Comparison of ENCODE assay signal across 8 cellular contexts in genomic region chr4:53321151-53321987, GRCh38. TPM values are rescaled to one million over a fixed set of nuclear protein-coding genes. Genes with fewer than 3 reads are reported as not detected.
DNase-seq lines count a peak whose midpoint lies in the region; ATAC-seq, FAIRE-seq and TF ChIP-seq lines count a peak whose summit lies in the region.

No MANE protein-coding gene starts in this region.

- no peak for ATAC-seq in K562
- ATAC-seq in left lung: peak; percentile 39
- ATAC-seq in HG03460 (IDR thresholded peaks at IDR 0.05; ENCODE audit: unreplicated experiment): no peak

- no peak for TF ChIP-seq POLR2A in K562 (conservative IDR thresholded peaks at IDR 0.05)

- FAIRE-seq in K562 (lab: Jason Lieb, UNC): no peak

- no peak overlapping the region for H3K27ac Mint-ChIP-seq in activated CD4-positive, alpha-beta T cell treated with anti-CD3 and anti-CD28 coated beads, Interleukin-2, amount 10 ng/mL, durations not matched to agents 24 days and 14 days
- no peak overlapping the region for H3K27ac Mint-ChIP-seq in progenitor cell of endocrine pancreas

- peaks cover 6% of the 10 kb centered on the region for H3K36me3 Mint-ChIP-seq in activated CD4-positive, alpha-beta T cell treated with anti-CD3 and anti-CD28 coated beads, Interleukin-2, amount 10 ng/mL, durations not matched to agents 24 days and 14 days (ENCODE audit: low read depth)
- no peaks in the 10 kb centered on the region for H3K36me3 Mint-ChIP-seq in progenitor cell of endocrine pancreas (ENCODE audit: insufficient read depth)

- 65% methylated on average over 3 of the region's 3 CpGs for WGBS in K562 (ENCODE audit: insufficient coverage, low coverage, missing lambda C conversion rate)

- no peak overlapping the region for H3K27ac ChIP-seq in K562 (ENCODE audit: extremely low read depth, low read depth, low read length)
- H3K27ac ChIP-seq in left lung: peak overlapping the region; percentile 20 to 65

- intact Hi-C loops in K562 (cut with micrococcal nuclease): no loop called here
- intact Hi-C loops in left lung (cut with DNase I): no loop called here
- intact Hi-C loops in posterior cingulate gyrus (cut with DNase I): no loop called here
- intact Hi-C loops in activated CD4-positive, alpha-beta T cell treated with anti-CD3 and anti-CD28 coated beads, Interleukin-2, amount 10 ng/mL, durations not matched to agents 24 days and 14 days (cut with micrococcal nuclease): no loop called here

- H3K9me3 Mint-ChIP-seq in activated CD4-positive, alpha-beta T cell treated with anti-CD3 and anti-CD28 coated beads, Interleukin-2, amount 10 ng/mL, durations not matched to agents 24 days and 14 days: peaks cover 2% of the 10 kb centered on the region
- no peaks in the 10 kb centered on the region for H3K9me3 Mint-ChIP-seq in progenitor cell of endocrine pancreas (ENCODE audit: low read depth)

- POLR2A ChIA-PET in K562 (lab: Yijun Ruan, JAX): interaction anchor here (0.6 kb wide), 1 partner anchor 46 kb away, joined by 4 read pairs; no protein-coding TSS in a partner anchor

- H3K36me3 ChIP-seq in K562 (ENCODE audit: control insufficient read depth, insufficient read depth, low read length) (no peaks in the 10 kb centered on the region), left lung (no peaks in the 10 kb centered on the region)

- H3K9me3 ChIP-seq in K562 (replicated peaks; ENCODE audit: control insufficient read depth, insufficient read depth, low read depth, low read length) (no peaks in the 10 kb centered on the region), left lung (no peaks in the 10 kb centered on the region)

- H3K4me1 ChIP-seq in K562 (replicated peaks in 1 of 2; ENCODE audit: control insufficient read depth in 2 of 2, insufficient read depth in 2 of 2, low read length in 2 of 2) (peaks cover 0 to 7% of the 10 kb centered on the region in 2 experiments; a peak in 1 of 5 replicates), left lung (peaks cover 0 to 13% of the 10 kb centered on the region in 2 donors)

- no peaks in the 10 kb centered on the region for H4K20me1 ChIP-seq in K562 (replicated peaks; ENCODE audit: control insufficient read depth, insufficient read depth, low read length)

- H3K4me3 ChIP-seq in K562 (no peak overlapping the region), left lung (no peak overlapping the region)

- H3K4me2 ChIP-seq in K562 (ENCODE audit: insufficient read depth, low read length): no peak overlapping the region

- BruUV-seq in K562 (replicated peaks; lab: Mats Ljungman, UMichigan): no TSS peak

- no peak overlapping the region for H2AFZ ChIP-seq in K562 (ENCODE audit: low read depth, low read length)

- H3K9ac ChIP-seq in K562 (ENCODE audit: insufficient read depth in 1 of 2, low read depth in 2 of 2, low read length in 2 of 2): no peak overlapping the region

- no peak overlapping the region for H3K4me3 Mint-ChIP-seq in activated CD4-positive, alpha-beta T cell treated with anti-CD3 and anti-CD28 coated beads, Interleukin-2, amount 10 ng/mL, durations not matched to agents 24 days and 14 days
- H3K4me3 Mint-ChIP-seq in progenitor cell of endocrine pancreas (ENCODE audit: low read depth): no peak overlapping the region

- no peaks in the 10 kb centered on the region for H3K27me3 Mint-ChIP-seq in activated CD4-positive, alpha-beta T cell treated with anti-CD3 and anti-CD28 coated beads, Interleukin-2, amount 10 ng/mL, durations not matched to agents 24 days and 14 days
- no peaks in the 10 kb centered on the region for H3K27me3 Mint-ChIP-seq in progenitor cell of endocrine pancreas

- no peak for TF ChIP-seq RAD21 in K562 (CRISPR knock-in tag; conservative IDR thresholded peaks at IDR 0.05 in 1 of 2, IDR thresholded peaks at IDR 0.05 in 1 of 2)

- TF ChIP-seq CTCF in AG09319 (IDR thresholded peaks at IDR 0.05; ENCODE audit: low read depth, low read length) (no peak), K562 (IDR thresholded peaks at IDR 0.05 in 2 of 3, conservative IDR thresholded peaks at IDR 0.05 in 1 of 3; ENCODE audit: insufficient read depth in 2 of 3, low read depth in 1 of 3, low read length in 3 of 3) (no peak), left lung (IDR thresholded peaks at IDR 0.05) (no peak), progenitor cell of endocrine pancreas (IDR thresholded peaks at IDR 0.05; ENCODE audit: unreplicated experiment) (no peak)

- in situ Hi-C loops in KBM-7 (cut with MboI; ENCODE audit: low pct_unique_long_range_greater_than_20kb, low sequenced_read_pairs) (no loop called here), K562 (cut with MboI) (no loop called here)

- DNase-seq in AG09319 (ENCODE audit: extremely low read depth, low read depth) (peak; percentile 87), KBM-7 (peak; percentile 46), K562 (ENCODE audit: extremely low read depth in 1 of 4, low spot score in 3 of 4) (no peak), left lung (no peak), posterior cingulate gyrus (no peak), progenitor cell of endocrine pancreas (ENCODE audit: low spot score, unreplicated experiment) (no peak)
- no peak for DNase-seq in activated CD4-positive, alpha-beta T cell treated with anti-CD3 and anti-CD28 coated beads, Interleukin-2, amount 10 ng/mL, durations not matched to agents 24 days and 14 days

- CTCF ChIA-PET in K562 (lab: Yijun Ruan, JAX; ENCODE audit: low intra/inter-chr PET ratio): no interaction called here

- peaks cover 8% of the 10 kb centered on the region for H3K79me2 ChIP-seq in K562 (ENCODE audit: control insufficient read depth, insufficient read depth, low read length)

- no peak for TF ChIP-seq EP300 in K562 (IDR thresholded peaks at IDR 0.05; ENCODE audit: low read length)

- H3K9me1 ChIP-seq in K562 (ENCODE audit: control insufficient read depth, insufficient read depth, low read length): no peaks in the 10 kb centered on the region

- peaks cover 10% of the 10 kb centered on the region for H3K4me1 Mint-ChIP-seq in activated CD4-positive, alpha-beta T cell treated with anti-CD3 and anti-CD28 coated beads, Interleukin-2, amount 10 ng/mL, durations not matched to agents 24 days and 14 days
- peaks cover 5% of the 10 kb centered on the region for H3K4me1 Mint-ChIP-seq in progenitor cell of endocrine pancreas (ENCODE audit: low read depth)

- H3K27me3 ChIP-seq in K562 (ENCODE audit: control insufficient read depth in 2 of 2, insufficient read depth in 2 of 2, low read length in 2 of 2) (no peaks in the 10 kb centered on the region), left lung (no peaks in the 10 kb centered on the region)

TF ChIP-seq in K562, 482 proteins besides CTCF, POLR2A, EP300 and RAD21:
- TF ChIP-seq ETV1 (tag; conservative IDR thresholded peaks at IDR 0.05; ENCODE audit: low read depth) (0 out of 2 replicates have a peak, but pooled peaks have one; percentile 15), THRAP3 (IDR thresholded peaks at IDR 0.05; ENCODE audit: borderline replicate concordance) (no peak), ZNF589 (CRISPR knock-in tag; IDR thresholded peaks at IDR 0.05; ENCODE audit: low read depth) (0 out of 2 replicates have a peak, but pooled peaks have one; percentile 29)

RNA-seq across cellular contexts. Expression of gene SCFD2, which starts 44.5 kb away (rescaled TPM):
- 83.4 and 106 TPM in 2 replicates for total RNA-seq in K562 (2011; cell fraction: chromatin; rRNA removed; ENCODE audit: low replicate concordance)
- total RNA-seq in K562 (2011; cell fraction: nucleolus; rRNA removed): 65.0 and 69.3 TPM in 2 replicates
- total RNA-seq in K562 (2011; cell fraction: nucleoplasm; rRNA removed): 53.5 and 63.7 TPM in 2 replicates
- total RNA-seq in K562 (2014; rRNA removed) (30.3 and 32.6 TPM in 2 replicates), K562 (2014; rRNA removed; fragmentation: Illumina TruSeq; extraction: Trizol) (20.7 and 22.8 TPM in 2 replicates), K562 (2015; rRNA removed; fragmentation: Illumina TruSeq; extraction: Trizol) (26.2 and 29.2 TPM in 2 replicates), K562 (2021) (29.7 and 30.3 TPM in 2 replicates), left lung (10 to 100 TPM; 14.6 to 26.6 TPM), progenitor cell of endocrine pancreas (11.8 and 12.5 TPM in 2 replicates)
- polyA plus RNA-seq in K562 (2011; rRNA removed) (18.1 and 24.4 TPM in 2 replicates), K562 (2014; fragmentation: Illumina TruSeq; extraction: Trizol) (17.2 and 20.7 TPM in 2 replicates), K562 (2014; fragmentation: Nextera tagmentation; extraction: Ambion mirVana) (1 to 10 TPM; 5.7 to 7.4 TPM), K562 (2014; rRNA removed) (19.9 and 23.9 TPM in 2 replicates)
- 18.7 and 32.1 TPM in 2 replicates for polyA plus RNA-seq in K562 (2011; cell fraction: cytosol; rRNA removed)
- polyA plus RNA-seq in K562 (2011; cell fraction: nucleus; rRNA removed): 23.8 and 25.6 TPM in 2 replicates
- polyA plus RNA-seq in K562 (2012): 12.4 and 21.9 TPM in 2 replicates
- 58.2 and 59.2 TPM in 2 replicates for polyA minus RNA-seq in K562 (2011; rRNA and poly(A)+ RNA removed)
- polyA minus RNA-seq in K562 (2011; cell fraction: cytosol; rRNA and poly(A)+ RNA removed): 14.2 and 21.4 TPM in 2 replicates
- 79.8 and 98.5 TPM in 2 replicates for polyA minus RNA-seq in K562 (2011; cell fraction: nucleus; rRNA and poly(A)+ RNA removed)
- total RNA-seq in activated CD4-positive, alpha-beta T cell treated with anti-CD3 and anti-CD28 coated beads, Interleukin-2, amount 10 ng/mL, durations not matched to agents 24 days and 14 days: 35.0 and 39.9 TPM in 2 replicates

RNA-seq across cellular contexts. Expression of gene FIP1L1, which starts 56.1 kb away (rescaled TPM):
- 47.3 and 112 TPM in 2 replicates for total RNA-seq in K562 (2011; cell fraction: chromatin; rRNA removed; ENCODE audit: low replicate concordance)
- 26.2 and 27.8 TPM in 2 replicates for total RNA-seq in K562 (2011; cell fraction: nucleolus; rRNA removed)
- total RNA-seq in K562 (2011; cell fraction: nucleoplasm; rRNA removed): 57.4 and 93.0 TPM in 2 replicates
- total RNA-seq in K562 (2014; rRNA removed) (72.0 and 78.8 TPM in 2 replicates), K562 (2014; rRNA removed; fragmentation: Illumina TruSeq; extraction: Trizol) (132 and 156 TPM in 2 replicates), K562 (2015; rRNA removed; fragmentation: Illumina TruSeq; extraction: Trizol) (130 and 133 TPM in 2 replicates), K562 (2021) (72.3 and 74.8 TPM in 2 replicates), left lung (10 to 100 TPM; 29.8 to 39.6 TPM), progenitor cell of endocrine pancreas (71.6 and 84.2 TPM in 2 replicates)
- polyA plus RNA-seq in K562 (2011; rRNA removed) (26.9 and 34.6 TPM in 2 replicates), K562 (2014; fragmentation: Illumina TruSeq; extraction: Trizol) (122 and 137 TPM in 2 replicates), K562 (2014; fragmentation: Nextera tagmentation; extraction: Ambion mirVana) (10 to 100 TPM; 35.3 TPM), K562 (2014; rRNA removed) (59.3 and 67.0 TPM in 2 replicates)
- 22.9 and 30.1 TPM in 2 replicates for polyA plus RNA-seq in K562 (2011; cell fraction: cytosol; rRNA removed)
- polyA plus RNA-seq in K562 (2011; cell fraction: nucleus; rRNA removed): 44.2 and 44.3 TPM in 2 replicates
- 56.6 and 70.9 TPM in 2 replicates for polyA plus RNA-seq in K562 (2012)
- 69.6 and 76.5 TPM in 2 replicates for polyA minus RNA-seq in K562 (2011; rRNA and poly(A)+ RNA removed)
- 24.6 and 24.7 TPM in 2 replicates for polyA minus RNA-seq in K562 (2011; cell fraction: cytosol; rRNA and poly(A)+ RNA removed)
- polyA minus RNA-seq in K562 (2011; cell fraction: nucleus; rRNA and poly(A)+ RNA removed): 61.9 and 94.4 TPM in 2 replicates
- 111 and 114 TPM in 2 replicates for total RNA-seq in activated CD4-positive, alpha-beta T cell treated with anti-CD3 and anti-CD28 coated beads, Interleukin-2, amount 10 ng/mL, durations not matched to agents 24 days and 14 days

Comparison
In these comparisons a context has a peak if more than half of its experiments do, and no peak if none do; other contexts are left out.
1. DNase-seq: peak in AG09319 (single experiment) and KBM-7 (single experiment); none in K562 (0 of 4), left lung (0 of 2), posterior cingulate gyrus (0 of 10), activated CD4-positive, alpha-beta T cell treated with anti-CD3 and anti-CD28 coated beads, Interleukin-2, amount 10 ng/mL, durations not matched to agents 24 days and 14 days (single experiment) and progenitor cell of endocrine pancreas (single experiment).